17 cellular contexts compared by ENCODE assay signal in the genomic region with DNA sequence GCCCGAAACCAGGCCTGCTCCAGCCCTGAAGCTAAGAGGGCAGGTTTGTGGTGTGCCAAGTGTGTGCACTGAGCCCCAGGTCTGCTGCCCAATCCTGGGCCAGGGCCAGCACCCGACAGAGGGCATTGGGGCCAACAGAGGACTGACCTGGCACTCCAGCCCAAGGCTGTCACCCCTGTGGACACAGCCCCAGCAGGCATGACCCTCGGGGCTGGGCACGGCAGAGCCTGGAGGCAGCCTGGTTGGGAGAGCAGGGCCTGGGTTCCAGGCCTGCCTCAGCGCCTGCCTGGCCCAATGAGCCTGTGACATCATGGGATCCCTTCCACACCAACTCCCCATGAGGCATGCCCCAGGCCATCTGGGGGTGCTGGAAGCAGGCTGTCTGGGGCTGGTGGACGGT. TPM values are rescaled to one million over a fixed set of nuclear protein-coding genes. Genes with fewer than 3 reads are reported as not detected.
A peak's percentile ranks its signal among the peaks of the same experiment; 100 is the strongest.
DNase-seq lines count a peak whose midpoint lies in the region; ATAC-seq, FAIRE-seq and TF ChIP-seq lines count a peak whose summit lies in the region.
"Had no signal": no experiment of that assay in that cellular context is flagged by ENCODE, and none has a peak within 500 bp of the region (broad histone marks: within the 10 kb centered on the region; RNA-seq: fewer than 3 reads in every experiment).

No MANE protein-coding gene starts in this region.

- peak overlapping the region; percentile 33 to 95 for H3K27ac ChIP-seq in breast epithelium
- no peak overlapping the region for H3K27ac ChIP-seq in HepG2 (ENCODE audit: extremely low read length, insufficient read depth, low read length)

- H3K36me3 Mint-ChIP-seq in CD14-positive monocyte = no peaks in the 10 kb centered on the region
- H3K36me3 Mint-ChIP-seq in activated T-cell treated with anti-CD3 and anti-CD28 coated beads, Interleukin-2, amount 50 U/mL, for 72 hours (ENCODE audit: insufficient read depth in 2 of 2) = no peaks in the 10 kb centered on the region
- H3K36me3 Mint-ChIP-seq: naive B cell had no signal

- intact Hi-C loops in CD14-positive monocyte (cut with micrococcal nuclease) (no loop called here), breast epithelium (cut with DNase I; ENCODE audit: low total_unique reads) (no loop called here), HepG2 (cut with micrococcal nuclease; ENCODE audit: unreplicated experiment) (loop anchor here (10.0 kb wide), 1 partner anchor 1783 kb away; no protein-coding TSS in a partner anchor)

- H3K4me3 Mint-ChIP-seq in CD14-positive monocyte = no peak overlapping the region
- no peak overlapping the region for H3K4me3 Mint-ChIP-seq in activated T-cell treated with anti-CD3 and anti-CD28 coated beads, Interleukin-2, amount 50 U/mL, for 72 hours
- H3K4me3 Mint-ChIP-seq: activated CD4-positive, alpha-beta T cell treated with anti-CD3 and anti-CD28 coated beads for 36 hours; naive B cell had no signal

- no peak overlapping the region for H2AFZ ChIP-seq in HepG2 (ENCODE audit: low read length)

- peak overlapping the region; percentile 57; the same call in 1 of the 2 replicates for H3K4me2 ChIP-seq in HepG2 (ENCODE audit: low read depth, low read length)
- peak overlapping the region; percentile 36 for H3K4me2 ChIP-seq in skeletal muscle satellite cell (ENCODE audit: low read length)

- peaks cover 11 to 26% (median 13%) of the 10 kb centered on the region in 3 donors for H3K27me3 Mint-ChIP-seq in CD14-positive monocyte (ENCODE audit: low read depth in 3 of 3)
- H3K27me3 Mint-ChIP-seq in activated T-cell treated with anti-CD3 and anti-CD28 coated beads, Interleukin-2, amount 50 U/mL, for 72 hours (ENCODE audit: low read depth) = no peaks in the 10 kb centered on the region

- POLR2A ChIA-PET in HepG2 (lab: Yijun Ruan, JAX) = interaction anchor here (1.4 to 2.0 kb wide), 2 partner anchors 111 to 130 kb away, joined by 5 to 6 read pairs; no protein-coding TSS in a partner anchor

- peaks cover 0 to 5% (median 2%) of the 10 kb centered on the region in 7 donors for H3K9me3 Mint-ChIP-seq in CD14-positive monocyte
- no peaks in the 10 kb centered on the region for H3K9me3 Mint-ChIP-seq in activated T-cell treated with anti-CD3 and anti-CD28 coated beads, Interleukin-2, amount 50 U/mL, for 72 hours

- no peak for TF ChIP-seq POLR2A in breast epithelium (IDR thresholded peaks at IDR 0.05)
- no peak for TF ChIP-seq POLR2A in HepG2 (IDR thresholded peaks at IDR 0.05; ENCODE audit: insufficient read depth in 1 of 2, low read depth in 2 of 2, low read length in 2 of 2)

- 22% methylated on average over 4 of the region's 6 CpGs for WGBS in HepG2 (ENCODE audit: low lambda C conversion rate)

- CTCF ChIA-PET in HepG2 (lab: Yijun Ruan, JAX; ENCODE audit: low intra/inter-chr PET ratio, low total read pairs) = interaction anchor here (3.8 kb wide), 1 partner anchor 136 kb away, joined by 19 read pairs; no protein-coding TSS in a partner anchor

- FAIRE-seq in HepG2 (lab: Jason Lieb, UNC) = no peak

- H3K36me3 ChIP-seq in breast epithelium (no peaks in the 10 kb centered on the region), HepG2 (replicated peaks in 1 of 2; ENCODE audit: control insufficient read depth in 1 of 2, insufficient read depth in 2 of 2, low read length in 2 of 2) (no peaks in the 10 kb centered on the region), skeletal muscle satellite cell (ENCODE audit: insufficient read depth, low read length) (no peaks in the 10 kb centered on the region)
- H3K36me3 ChIP-seq: HAP-1, SJSA1 had no signal

- TF ChIP-seq RAD21 in HepG2 (CRISPR knock-in tag; IDR thresholded peaks at IDR 0.05) = no peak

- H3K27me3 ChIP-seq in breast epithelium (no peaks in the 10 kb centered on the region), HepG2 (ENCODE audit: control insufficient read depth in 1 of 2, insufficient read depth in 2 of 2, low read length in 2 of 2) (peaks cover 23 to 70% of the 10 kb centered on the region in 2 experiments), skeletal muscle satellite cell (ENCODE audit: control insufficient read depth, insufficient read depth, low read length) (no peaks in the 10 kb centered on the region)
- H3K27me3 ChIP-seq: SJSA1 had no signal

- DNase-seq in CD14-positive monocyte (ENCODE audit: low spot score) (peak; percentile 45), breast epithelium (ENCODE audit: low spot score in 2 of 2) (no peak), HepG2 (ENCODE audit: low spot score) (no peak), GM19240 (ENCODE audit: insufficient read length, low spot score) (no peak)
- no peak for DNase-seq in activated T-cell treated with anti-CD3 and anti-CD28 coated beads, Interleukin-2, amount 50 U/mL, for 72 hours
- DNase-seq in activated CD4-positive, CD25-positive, alpha-beta regulatory T cell (lab: John Stamatoyannopoulos, UW) = no peak
- DNase-seq: activated CD4-positive, alpha-beta T cell treated with anti-CD3 and anti-CD28 coated beads for 36 hours; activated CD8-positive, alpha-beta memory T cell treated with anti-CD3 and anti-CD28 coated beads, Interleukin-2, amount 50 U/mL, for 48 hours; activated naive CD4-positive, alpha-beta T cell; effector CD4-positive, alpha-beta T cell; naive B cell; NCI-H146; NCI-H446 had no signal

- peak overlapping the region in 1 of 7 donors; percentile 28 for H3K27ac Mint-ChIP-seq in CD14-positive monocyte
- H3K27ac Mint-ChIP-seq in activated T-cell treated with anti-CD3 and anti-CD28 coated beads, Interleukin-2, amount 50 U/mL, for 72 hours = no peak overlapping the region
- H3K27ac Mint-ChIP-seq: activated CD4-positive, alpha-beta T cell treated with anti-CD3 and anti-CD28 coated beads for 36 hours had no signal

- in situ Hi-C loops in HepG2 (cut with HindIII; ENCODE audit: extremely low pct_ligation_motif_present, low pct_unique_long_range_greater_than_20kb) = loop anchor here (5.0 kb wide), 1 partner anchor 70 kb away; no protein-coding TSS in a partner anchor

- H3K4me1 Mint-ChIP-seq in CD14-positive monocyte = peaks cover 13% of the 10 kb centered on the region
- no peaks in the 10 kb centered on the region for H3K4me1 Mint-ChIP-seq in activated T-cell treated with anti-CD3 and anti-CD28 coated beads, Interleukin-2, amount 50 U/mL, for 72 hours (ENCODE audit: low read depth)
- H3K4me1 Mint-ChIP-seq: activated CD4-positive, alpha-beta T cell treated with anti-CD3 and anti-CD28 coated beads for 36 hours had no signal

- no TSS peak for BruUV-seq in HepG2 (replicated peaks; lab: Mats Ljungman, UMichigan)

- H3K9ac ChIP-seq in HepG2 (ENCODE audit: insufficient read depth, low read depth, low read length) (no peak overlapping the region), skeletal muscle satellite cell (ENCODE audit: low read depth, low read length) (no peak overlapping the region)

- H3K4me1 ChIP-seq in breast epithelium (peaks cover 15 to 26% of the 10 kb centered on the region in 2 donors), HepG2 (ENCODE audit: insufficient read depth, low read length) (peaks cover 59% of the 10 kb centered on the region), skeletal muscle satellite cell (ENCODE audit: control insufficient read depth, insufficient read depth, low read length) (peaks cover 36% of the 10 kb centered on the region)
- H3K4me1 ChIP-seq: HAP-1 had no signal

- H3K79me2 ChIP-seq in HepG2 (ENCODE audit: insufficient read depth, low read length) = no peaks in the 10 kb centered on the region

- H3K9me3 ChIP-seq in breast epithelium (peaks cover 3 to 8% of the 10 kb centered on the region in 2 donors), HepG2 (ENCODE audit: low read length) (no peaks in the 10 kb centered on the region), skeletal muscle satellite cell (replicated peaks; ENCODE audit: low read length) (peaks cover 10% of the 10 kb centered on the region)
- H3K9me3 ChIP-seq: HAP-1, SJSA1 had no signal

- H3K4me3 ChIP-seq in breast epithelium (no peak overlapping the region), HepG2 (replicated peaks in 1 of 3; ENCODE audit: insufficient read depth in 1 of 3, low read depth in 2 of 3, low read length in 3 of 3) (no peak overlapping the region), skeletal muscle satellite cell (ENCODE audit: low read length) (peak overlapping the region; percentile 29)
- H3K4me3 ChIP-seq: HAP-1, SJSA1 had no signal

- no peak for TF ChIP-seq EP300 in HepG2 (IDR thresholded peaks at IDR 0.05; ENCODE audit: low read depth in 2 of 2, low read length in 2 of 2)
- no peak for TF ChIP-seq EP300 in HepG2 (CRISPR knock-in tag; IDR thresholded peaks at IDR 0.05; ENCODE audit: borderline replicate concordance)

- ATAC-seq in HepG2 (no peak), GM21737 (IDR thresholded peaks at IDR 0.05; ENCODE audit: unreplicated experiment) (no peak)
- no peak for ATAC-seq in activated T-cell treated with anti-CD3 and anti-CD28 coated beads, Interleukin-2, amount 50 U/mL, for 72 hours (replicated peaks in 1 of 2)
- ATAC-seq: activated CD4-positive, alpha-beta T cell treated with anti-CD3 and anti-CD28 coated beads for 36 hours had no signal

- TF ChIP-seq CTCF in CD14-positive monocyte (IDR thresholded peaks at IDR 0.05) (no peak), breast epithelium (IDR thresholded peaks at IDR 0.05) (no peak), HepG2 (CRISPR knock-in tag; IDR thresholded peaks at IDR 0.05) (no peak)

- H4K20me1 ChIP-seq in HepG2 (ENCODE audit: insufficient read depth, low read length) = no peaks in the 10 kb centered on the region; the same call in 1 of the 2 replicates

RNA-seq across cellular contexts. Expression of a gene that starts 10.8 kb away (rescaled TPM):
- under 1 TPM; 0.02 to 0.12 TPM for polyA plus RNA-seq in CD14-positive monocyte
- total RNA-seq in breast epithelium = 10 to 100 TPM; 27.1 to 46.9 (median 35.2) TPM
- total RNA-seq in HepG2 (2016; rRNA removed; fragmentation: Illumina TruSeq; extraction: Trizol) = 0.15 TPM in 1 of 2 replicates, not detected in the other
- 0.09 and 0.10 TPM in 2 replicates for total RNA-seq in HepG2 (2016; cell fraction: cytosol; rRNA removed; fragmentation: Illumina TruSeq; extraction: Trizol; ENCODE audit: low read depth)
- 0.03 and 0.26 TPM in 2 replicates for total RNA-seq in HepG2 (2016; cell fraction: insoluble cytoplasmic fraction; rRNA removed; fragmentation: Illumina TruSeq; extraction: Trizol)
- total RNA-seq in HepG2 (2016; cell fraction: membrane; rRNA removed; fragmentation: Illumina TruSeq; extraction: Trizol) = 0.10 and 0.12 TPM in 2 replicates
- total RNA-seq in HepG2 (2016; cell fraction: nucleus; rRNA removed; fragmentation: Illumina TruSeq; extraction: Trizol) = 0.13 and 0.62 TPM in 2 replicates
- 0.35 and 0.65 TPM in 2 replicates for polyA plus RNA-seq in HepG2 (2011; rRNA removed)
- 0.06 and 0.32 TPM in 2 replicates for polyA plus RNA-seq in HepG2 (2011; cell fraction: cytosol; rRNA removed)
- 1.2 and 1.4 TPM in 2 replicates for polyA plus RNA-seq in HepG2 (2011; cell fraction: nucleus; rRNA removed)
- 0.31 and 0.46 TPM in 2 replicates for polyA plus RNA-seq in HepG2 (2012)
- 0.03 and 0.10 TPM in 2 replicates for polyA plus RNA-seq in HepG2 (2016; cell fraction: cytosol; fragmentation: Illumina TruSeq; extraction: Trizol; ENCODE audit: low read depth)
- 0.04 and 0.24 TPM in 2 replicates for polyA plus RNA-seq in HepG2 (2016; cell fraction: insoluble cytoplasmic fraction; fragmentation: Illumina TruSeq; extraction: Trizol; ENCODE audit: low read depth)
- polyA plus RNA-seq in HepG2 (2016; cell fraction: membrane; fragmentation: Illumina TruSeq; extraction: Trizol; ENCODE audit: low read depth) = 0.02 and 0.09 TPM in 2 replicates
- polyA plus RNA-seq in HepG2 (2016; cell fraction: nucleus; fragmentation: Illumina TruSeq; extraction: Trizol; ENCODE audit: insufficient read depth, low read depth) = 0.19 and 1.7 TPM in 2 replicates
- 0.96 and 3.2 TPM in 2 replicates for polyA minus RNA-seq in HepG2 (2011; rRNA and poly(A)+ RNA removed; ENCODE audit: low replicate concordance)
- 0.44 and 0.79 TPM in 2 replicates for polyA minus RNA-seq in HepG2 (2011; cell fraction: cytosol; rRNA and poly(A)+ RNA removed)
- polyA minus RNA-seq in HepG2 (2011; cell fraction: nucleus; rRNA and poly(A)+ RNA removed) = 0.52 and 0.99 TPM in 2 replicates
- total RNA-seq in skeletal muscle satellite cell (2012; rRNA removed) = 88.2 and 134 TPM in 2 replicates
- 1 to 10 TPM in 1 of 2 donors, under 1 TPM in 1; 0.36 to 4.1 TPM for total RNA-seq in activated T-cell treated with anti-CD3 and anti-CD28 coated beads, Interleukin-2, amount 50 U/mL, for 72 hours

Comparison
In these comparisons a context has a peak if more than half of its experiments do, and no peak if none do; other contexts are left out.
1. RNA of a gene that starts 10.8 kb away (total RNA-seq): 27.1 to 46.9 TPM in breast epithelium; 0.36 to 4.1 TPM in activated T-cell treated with anti-CD3 and anti-CD28 coated beads, Interleukin-2, amount 50 U/mL, for 72 hours and 0.03 to 0.62 TPM in HepG2; every median in the first group is over 4 times any median in the second.